In the genomic region with DNA sequence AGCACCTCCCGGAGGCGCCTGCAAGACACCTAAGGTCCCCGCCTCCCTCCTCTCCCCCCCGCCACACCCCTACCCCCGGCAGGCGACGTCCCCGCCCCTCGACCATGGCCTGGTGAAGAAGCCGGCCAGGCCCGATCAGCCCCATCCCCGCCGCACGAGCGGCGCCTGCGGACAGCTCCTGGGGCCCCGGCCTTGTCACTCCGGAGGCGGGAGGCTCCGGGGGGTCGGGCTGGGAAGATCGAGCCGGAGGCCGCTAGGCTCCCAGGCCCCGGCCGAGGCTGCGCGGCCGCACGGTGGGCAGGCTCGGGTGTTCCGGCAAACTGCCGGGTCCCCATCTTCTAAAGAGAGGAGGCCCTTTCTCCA, we compare ENCODE assay signal across 8 cellular contexts. TPM values are rescaled to one million over a fixed set of nuclear protein-coding genes. Genes with fewer than 3 reads are reported as not detected.
DNase-seq lines count a peak whose midpoint lies in the region; ATAC-seq and TF ChIP-seq lines count a peak whose summit lies in the region.

No MANE protein-coding gene starts in this region.

- H3K4me2 ChIP-seq in HCT116 (ENCODE audit: low read length): peak overlapping the region; percentile 88

- H3K4me3 ChIP-seq in AG10803 (ENCODE audit: low read length) (peak overlapping the region; percentile 35), HCT116 (replicated peaks in 1 of 2; ENCODE audit: low read depth in 1 of 2, low read length in 2 of 2) (peak overlapping the region; percentile 42 to 60), iPS-15b (ENCODE audit: low read depth, low read length) (peak overlapping the region; percentile 50)

- RAD21 ChIA-PET in HCT116 (lab: Charles Lee; ENCODE audit: low non-redundant PET in 1 of 2, low total read pairs in 2 of 2, uncharacterized antibody in 2 of 2, unreplicated experiment in 2 of 2): interaction anchor here (0.6 to 3.6 kb wide), 6 partner anchors 31 to 368 kb away, joined by 3 to 21 read pairs (median 5); no protein-coding TSS in a partner anchor

- no peak for TF ChIP-seq RAD21 in HCT116 (IDR thresholded peaks at IDR 0.05; ENCODE audit: low read depth)

- no peak overlapping the region for H3K27ac Mint-ChIP-seq in activated CD8-positive, alpha-beta T cell treated with anti-CD3 and anti-CD28 coated beads for 36 hours
- no peak overlapping the region for H3K27ac Mint-ChIP-seq in stimulated activated naive CD8-positive, alpha-beta T cell treated with anti-CD3 and anti-CD28 coated beads, Interleukin-15, amount 100 ng/mL, for 72 hours

- no peaks in the 10 kb centered on the region for H3K36me3 ChIP-seq in HCT116 (ENCODE audit: control insufficient read depth in 1 of 2, insufficient read depth in 2 of 2, low read length in 2 of 2)
- H3K36me3 ChIP-seq in iPS-15b (ENCODE audit: control insufficient read depth, insufficient read depth, low read length): no peaks in the 10 kb centered on the region

- BruUV-seq in HCT116 (replicated peaks; lab: Mats Ljungman, UMichigan): no TSS peak

- TF ChIP-seq CTCF in AG10803 (conservative IDR thresholded peaks at IDR 0.05; ENCODE audit: low read length): no peak
- TF ChIP-seq CTCF in HCT116 (IDR thresholded peaks at IDR 0.05 in 2 of 3, conservative IDR thresholded peaks at IDR 0.05 in 1 of 3; ENCODE audit: borderline replicate concordance in 1 of 3, insufficient read depth in 1 of 3, low read depth in 2 of 3, low read length in 2 of 3): no peak
- no peak for TF ChIP-seq CTCF in activated CD8-positive, alpha-beta T cell treated with anti-CD3 and anti-CD28 coated beads for 36 hours (IDR thresholded peaks at IDR 0.05)

- peaks cover 10% of the 10 kb centered on the region for H3K4me1 Mint-ChIP-seq in activated CD8-positive, alpha-beta T cell treated with anti-CD3 and anti-CD28 coated beads for 36 hours (ENCODE audit: low read depth)
- H3K4me1 Mint-ChIP-seq in stimulated activated naive CD8-positive, alpha-beta T cell treated with anti-CD3 and anti-CD28 coated beads, Interleukin-15, amount 100 ng/mL, for 72 hours: peaks cover 17% of the 10 kb centered on the region

- H3K4me3 Mint-ChIP-seq in activated CD8-positive, alpha-beta T cell treated with anti-CD3 and anti-CD28 coated beads for 36 hours: peak overlapping the region; percentile 49
- H3K4me3 Mint-ChIP-seq in stimulated activated naive CD8-positive, alpha-beta T cell treated with anti-CD3 and anti-CD28 coated beads, Interleukin-15, amount 100 ng/mL, for 72 hours: peak overlapping the region in 1 of 2 donors; percentile 74

- no peaks in the 10 kb centered on the region for H3K9me3 Mint-ChIP-seq in activated CD8-positive, alpha-beta T cell treated with anti-CD3 and anti-CD28 coated beads for 36 hours
- no peaks in the 10 kb centered on the region for H3K9me3 Mint-ChIP-seq in stimulated activated naive CD8-positive, alpha-beta T cell treated with anti-CD3 and anti-CD28 coated beads, Interleukin-15, amount 100 ng/mL, for 72 hours

- peak overlapping the region; percentile 60 for H3K9ac ChIP-seq in HCT116 (ENCODE audit: low read length)
- H3K9ac ChIP-seq in iPS-15b (ENCODE audit: low read depth, low read length): no peak overlapping the region

- peaks cover 32% of the 10 kb centered on the region for H3K27me3 Mint-ChIP-seq in activated CD8-positive, alpha-beta T cell treated with anti-CD3 and anti-CD28 coated beads for 36 hours
- H3K27me3 Mint-ChIP-seq in stimulated activated naive CD8-positive, alpha-beta T cell treated with anti-CD3 and anti-CD28 coated beads, Interleukin-15, amount 100 ng/mL, for 72 hours: peaks cover 78% of the 10 kb centered on the region

- H3K27ac ChIP-seq in HCT116 (ENCODE audit: low read depth, low read length): peak overlapping the region; percentile 23; the same call in 1 of the 2 replicates

- H3K27me3 ChIP-seq in HCT116 (ENCODE audit: insufficient read depth, low read length) (no peaks in the 10 kb centered on the region), iPS-15b (ENCODE audit: control insufficient read depth, insufficient read depth, low read length) (peaks cover 17% of the 10 kb centered on the region)

- intact Hi-C loops in HCT116 (cut with micrococcal nuclease): no loop called here
- intact Hi-C loops in activated CD8-positive, alpha-beta T cell treated with anti-CD3 and anti-CD28 coated beads for 36 hours (cut with micrococcal nuclease): no loop called here

- DNase-seq in AG10803 (ENCODE audit: low read depth): no peak
- no peak for DNase-seq in HCT116 (ENCODE audit: low read depth, low spot score)
- no peak for DNase-seq in activated CD8-positive, alpha-beta T cell treated with anti-CD3 and anti-CD28 coated beads for 36 hours
- DNase-seq in stimulated activated naive CD8-positive, alpha-beta T cell treated with anti-CD3 and anti-CD28 coated beads, Interleukin-15, amount 100 ng/mL, for 72 hours: no peak
- no peak for DNase-seq in HT-29 (ENCODE audit: low spot score)
- DNase-seq in NCI-H1694 (lab: John Stamatoyannopoulos, UW): no peak

- ATAC-seq in HCT116: peak; percentile 2; the same call in 1 of the 2 replicates
- peak; percentile 9 for ATAC-seq in activated CD8-positive, alpha-beta T cell treated with anti-CD3 and anti-CD28 coated beads for 36 hours
- peak; percentile 24 for ATAC-seq in stimulated activated naive CD8-positive, alpha-beta T cell treated with anti-CD3 and anti-CD28 coated beads, Interleukin-15, amount 100 ng/mL, for 72 hours
- no peak for ATAC-seq in HG03039 (IDR thresholded peaks at IDR 0.05; ENCODE audit: unreplicated experiment)

- H4K20me1 ChIP-seq in HCT116 (ENCODE audit: insufficient read depth): no peaks in the 10 kb centered on the region

- H3K9me3 ChIP-seq in HCT116 (ENCODE audit: control insufficient read depth in 1 of 2, insufficient read depth in 1 of 2, low read depth in 1 of 2, low read length in 2 of 2) (no peaks in the 10 kb centered on the region), iPS-15b (ENCODE audit: control insufficient read depth, insufficient read depth, low read length) (no peaks in the 10 kb centered on the region)

- H3K4me1 ChIP-seq in HCT116 (ENCODE audit: control insufficient read depth in 1 of 2, insufficient read depth in 2 of 2, low read length in 2 of 2) (peaks cover 13 to 41% of the 10 kb centered on the region in 2 experiments), iPS-15b (ENCODE audit: control insufficient read depth, insufficient read depth, low read length) (peaks cover 17% of the 10 kb centered on the region)

- H3K36me3 Mint-ChIP-seq in activated CD8-positive, alpha-beta T cell treated with anti-CD3 and anti-CD28 coated beads for 36 hours (ENCODE audit: low read depth): no peaks in the 10 kb centered on the region

- no peaks in the 10 kb centered on the region for H3K79me2 ChIP-seq in HCT116 (ENCODE audit: insufficient read depth, low read length)

- POLR2A ChIA-PET in HCT116 (lab: Charles Lee): interaction anchor here (1.0 kb wide), 1 partner anchor 41 kb away, joined by 5 read pairs; no protein-coding TSS in a partner anchor
- POLR2A ChIA-PET in activated CD8-positive, alpha-beta T cell treated with anti-CD3 and anti-CD28 coated beads for 36 hours (lab: Charles Lee): interaction anchor here (1.2 kb wide), 1 partner anchor 51 kb away, joined by 6 read pairs; no protein-coding TSS in a partner anchor

- TF ChIP-seq POLR2A in HCT116 (IDR thresholded peaks at IDR 0.05; ENCODE audit: borderline replicate concordance, extremely low read depth, insufficient read depth, insufficient read length): no peak

- no peaks in the 10 kb centered on the region for H3K9me2 ChIP-seq in HCT116 (ENCODE audit: insufficient read depth)

- CTCF ChIA-PET in HCT116 (lab: Charles Lee): interaction anchor here (1.4 to 5.7 kb wide), 4 partner anchors 31 to 50 kb away, joined by 4 to 92 read pairs (median 8); no protein-coding TSS in a partner anchor
- CTCF ChIA-PET in activated CD8-positive, alpha-beta T cell treated with anti-CD3 and anti-CD28 coated beads for 36 hours (lab: Charles Lee): interaction anchor here (4.6 to 8.0 kb wide), 2 partner anchors 34 to 49 kb away, joined by 58 to 231 read pairs; no protein-coding TSS in a partner anchor

- H2AFZ ChIP-seq in HCT116 (ENCODE audit: low read depth, low read length, poor library complexity, severe bottlenecking): no peak overlapping the region

TF ChIP-seq in HCT116, 20 proteins besides CTCF, POLR2A, EP300 and RAD21:
- peak; percentile 49; the same call in 1 of the 2 replicates for TF ChIP-seq ZFX (IDR thresholded peaks at IDR 0.05)
- TF ChIP-seq, protein P1, sequence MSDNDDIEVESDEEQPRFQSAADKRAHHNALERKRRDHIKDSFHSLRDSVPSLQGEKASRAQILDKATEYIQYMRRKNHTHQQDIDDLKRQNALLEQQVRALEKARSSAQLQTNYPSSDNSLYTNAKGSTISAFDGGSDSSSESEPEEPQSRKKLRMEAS (IDR thresholded peaks at IDR 0.05): no peak

RNA-seq across cellular contexts. Expression of a gene that starts 0.4 kb away (rescaled TPM):
- 7.7 TPM for total RNA-seq in HCT116 (2021; ENCODE audit: unreplicated experiment)
- 2.4 and 3.5 TPM in 2 replicates for polyA plus RNA-seq in HCT116 (2012)
- total RNA-seq in activated CD8-positive, alpha-beta T cell treated with anti-CD3 and anti-CD28 coated beads for 36 hours: under 1 TPM; 0.36 to 0.51 TPM
- 3.1 TPM in 1 of 2 replicates, not detected in the other for total RNA-seq in HT-29 (2014; rRNA removed; shearing (Covaris generic))

RNA-seq across cellular contexts. Expression of a gene that starts 30.4 kb away (rescaled TPM):
- total RNA-seq in HCT116 (2021; ENCODE audit: unreplicated experiment): 67.6 TPM
- polyA plus RNA-seq in HCT116 (2012): 50.7 and 81.3 TPM in 2 replicates
- 1 to 10 TPM; 1.5 to 2.2 TPM for total RNA-seq in activated CD8-positive, alpha-beta T cell treated with anti-CD3 and anti-CD28 coated beads for 36 hours
- total RNA-seq in HT-29 (2014; rRNA removed; shearing (Covaris generic)): 104 and 105 TPM in 2 replicates

RNA-seq across cellular contexts. Expression of a gene that starts 46.7 kb away (rescaled TPM):
- not detected for total RNA-seq in HCT116 (2021; ENCODE audit: unreplicated experiment)
- polyA plus RNA-seq in HCT116 (2012): 0.03 and 0.04 TPM in 2 replicates
- total RNA-seq in activated CD8-positive, alpha-beta T cell treated with anti-CD3 and anti-CD28 coated beads for 36 hours: not detected
- total RNA-seq in HT-29 (2014; rRNA removed; shearing (Covaris generic)): 0.61 TPM in 1 of 2 replicates, not detected in the other

Comparison
In these comparisons a context has a peak if more than half of its experiments do, and no peak if none do; other contexts are left out.
1. RNA of a gene that starts 30.4 kb away (total RNA-seq): 104 to 105 TPM in HT-29 and 67.6 TPM in HCT116 (single experiment); 1.5 to 2.2 TPM in activated CD8-positive, alpha-beta T cell treated with anti-CD3 and anti-CD28 coated beads for 36 hours; every median in the first group is over 10 times any median in the second.
2. Peak in every context shown above with its lines, with median percentiles within 50 percentile points of each other: H3K4me3 ChIP-seq.